ENCODE assay signal across 17 cellular contexts in the genomic region with DNA sequence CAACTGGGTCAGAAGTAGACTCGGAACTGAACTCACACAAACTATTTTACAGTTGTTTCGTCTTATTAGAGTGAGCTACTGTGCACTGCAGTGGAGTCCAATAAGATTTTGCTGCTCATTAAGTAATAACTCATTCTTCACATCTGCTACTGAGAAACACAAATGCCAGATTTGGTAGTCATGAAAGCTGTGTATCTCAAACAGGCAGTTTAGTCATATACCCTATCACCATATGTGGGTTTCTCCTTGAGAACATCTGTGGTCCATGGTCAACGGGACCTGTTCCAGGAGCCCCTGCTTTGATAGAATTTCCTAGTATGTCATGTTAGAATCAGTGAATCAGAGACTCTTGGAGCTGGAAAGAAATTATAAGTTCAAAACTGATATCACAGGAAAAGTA.
DNase-seq lines count a peak whose midpoint lies in the region; ATAC-seq and TF ChIP-seq lines count a peak whose summit lies in the region.
"Had no signal": no experiment of that assay in that cellular context is flagged by ENCODE, and none has a peak within 500 bp of the region (broad histone marks: within the 10 kb centered on the region; RNA-seq: fewer than 3 reads in every experiment).

No MANE protein-coding gene starts in this region.

- no peak overlapping the region for H3K4me2 ChIP-seq in osteoblast (ENCODE audit: insufficient read depth, low read length)
- H3K4me2 ChIP-seq: hepatocyte had no signal

- peak; percentile 90 for DNase-seq in EH (ENCODE audit: low read depth)
- DNase-seq in NCI-H1694 treated with DMSO at 0.1 percent for 48 hours (lab: John Stamatoyannopoulos, UW) = peak; percentile 65
- DNase-seq in esophagus muscularis mucosa (ENCODE audit: extremely low spot score) = peak; percentile 42
- peak; percentile 48 for DNase-seq in osteoblast (ENCODE audit: insufficient read length, low spot score, missing footprints)
- no peak for DNase-seq in CD1c-positive myeloid dendritic cell (ENCODE audit: extremely low spot score)
- no peak for DNase-seq in CD8-positive, alpha-beta T cell
- DNase-seq in activated gamma-delta T cell treated with Interleukin-2 at 50 U/mL for 16 hours = no peak
- DNase-seq: activated effector memory CD4-positive, alpha-beta T cell treated with Interleukin-2 at 50 U/mL for 16 hours; amygdala; GOT3; kidney glomerular epithelial cell; occipital lobe; sigmoid colon had no signal

- no peak for TF ChIP-seq POLR2A in esophagus muscularis mucosa (IDR thresholded peaks at IDR 0.05; ENCODE audit: low read depth)

- POLR2A ChIA-PET in CD8-positive, alpha-beta T cell (lab: Charles Lee) = no interaction called here

- TF ChIP-seq CTCF in esophagus muscularis mucosa (IDR thresholded peaks at IDR 0.05) = no peak
- TF ChIP-seq CTCF in osteoblast (IDR thresholded peaks at IDR 0.05; ENCODE audit: extremely low read depth, low read depth, low read length) = no peak
- no peak for TF ChIP-seq CTCF in CD8-positive, alpha-beta T cell (IDR thresholded peaks at IDR 0.05)

- no peaks in the 10 kb centered on the region for H3K9me3 Mint-ChIP-seq in CD8-positive, alpha-beta T cell

- CTCF ChIA-PET in CD8-positive, alpha-beta T cell (lab: Charles Lee) = interaction anchor here (1.6 kb wide), 1 partner anchor 158 kb away, joined by 3 read pairs; no protein-coding TSS in a partner anchor

- ATAC-seq in CD8-positive, alpha-beta T cell = no peak
- no peak for ATAC-seq in HG03460 (IDR thresholded peaks at IDR 0.05; ENCODE audit: unreplicated experiment)

- no peaks in the 10 kb centered on the region for H4K20me1 ChIP-seq in osteoblast (ENCODE audit: insufficient read depth, low read length)

- H3K36me3 ChIP-seq in esophagus muscularis mucosa (no peaks in the 10 kb centered on the region), osteoblast (ENCODE audit: insufficient read depth, low read length) (no peaks in the 10 kb centered on the region)
- H3K36me3 ChIP-seq in CD8-positive, alpha-beta T cell (ENCODE audit: insufficient read depth, low read length) = no peaks in the 10 kb centered on the region
- H3K36me3 ChIP-seq: sigmoid colon, thoracic aorta had no signal

- H3K36me3 Mint-ChIP-seq in CD8-positive, alpha-beta T cell = no peaks in the 10 kb centered on the region

- WGBS in esophagus muscularis mucosa = 89% methylated on average over 3 of the region's 3 CpGs

- H2AFZ ChIP-seq in osteoblast (ENCODE audit: low read length) = no peak overlapping the region
- H2AFZ ChIP-seq: hepatocyte had no signal

- no peak overlapping the region for H3K27ac Mint-ChIP-seq in CD8-positive, alpha-beta T cell

- TF ChIP-seq EP300 in esophagus muscularis mucosa (IDR thresholded peaks at IDR 0.05) = no peak

- H3K4me3 ChIP-seq in esophagus muscularis mucosa = no peak overlapping the region
- no peak overlapping the region for H3K4me3 ChIP-seq in osteoblast (ENCODE audit: insufficient read depth, low read length)
- H3K4me3 ChIP-seq in CD8-positive, alpha-beta T cell (ENCODE audit: low read depth, low read length) = no peak overlapping the region
- H3K4me3 ChIP-seq: hepatocyte, sigmoid colon, thoracic aorta had no signal

- H3K9me3 ChIP-seq in esophagus muscularis mucosa = no peaks in the 10 kb centered on the region
- H3K9me3 ChIP-seq in osteoblast (ENCODE audit: low read depth, low read length) = no peaks in the 10 kb centered on the region
- H3K9me3 ChIP-seq in CD8-positive, alpha-beta T cell (ENCODE audit: low read length) = no peaks in the 10 kb centered on the region
- H3K9me3 ChIP-seq: sigmoid colon, thoracic aorta had no signal

- H3K27me3 ChIP-seq in esophagus muscularis mucosa = no peaks in the 10 kb centered on the region
- no peaks in the 10 kb centered on the region for H3K27me3 ChIP-seq in osteoblast (ENCODE audit: insufficient read depth, low read length)
- H3K27me3 ChIP-seq in CD8-positive, alpha-beta T cell (ENCODE audit: insufficient read depth, low read length) = no peaks in the 10 kb centered on the region
- H3K27me3 ChIP-seq: hepatocyte, sigmoid colon had no signal

- peaks cover 9 to 35% (median 29%) of the 10 kb centered on the region in 4 donors for H3K4me1 ChIP-seq in esophagus muscularis mucosa
- peaks cover 18% of the 10 kb centered on the region for H3K4me1 ChIP-seq in osteoblast (ENCODE audit: insufficient read depth, low read length)
- H3K4me1 ChIP-seq in CD8-positive, alpha-beta T cell (ENCODE audit: insufficient read depth, low read length) = no peaks in the 10 kb centered on the region

- H3K4me1 Mint-ChIP-seq in CD8-positive, alpha-beta T cell (ENCODE audit: low read depth) = no peaks in the 10 kb centered on the region

- H3K27me3 Mint-ChIP-seq in CD8-positive, alpha-beta T cell (ENCODE audit: low read depth) = no peaks in the 10 kb centered on the region

- H3K27ac ChIP-seq in esophagus muscularis mucosa (replicated peaks in 1 of 4) (no peak overlapping the region), osteoblast (ENCODE audit: low read depth, low read length) (peak overlapping the region; percentile 42)
- no peak overlapping the region for H3K27ac ChIP-seq in CD8-positive, alpha-beta T cell (ENCODE audit: low read depth, low read length)
- H3K27ac ChIP-seq: C4-2B, hepatocyte had no signal

- H3K4me3 Mint-ChIP-seq in CD8-positive, alpha-beta T cell = no peak overlapping the region

- intact Hi-C loops in esophagus muscularis mucosa (cut with DNase I) = no loop called here
- intact Hi-C loops in CD8-positive, alpha-beta T cell (cut with DNase I, micrococcal nuclease) = no loop called here

- no peaks in the 10 kb centered on the region for H3K79me2 ChIP-seq in osteoblast (ENCODE audit: insufficient read depth, low read length)
- H3K79me2 ChIP-seq: hepatocyte had no signal

Comparison
In these comparisons a context has a peak if more than half of its experiments do, and no peak if none do; other contexts are left out.
1. DNase-seq: peak in EH (single experiment), NCI-H1694 treated with DMSO at 0.1 percent for 48 hours (single experiment), esophagus muscularis mucosa (single experiment) and osteoblast (single experiment); none in CD1c-positive myeloid dendritic cell (single experiment), CD8-positive, alpha-beta T cell (0 of 7) and activated gamma-delta T cell treated with Interleukin-2 at 50 U/mL for 16 hours (single experiment).